8 cellular contexts compared by ENCODE assay signal in genomic region chr17:44948315-44948795, GRCh38. TPM values are rescaled to one million over a fixed set of nuclear protein-coding genes. Genes with fewer than 3 reads are reported as not detected.
DNase-seq lines count a peak whose midpoint lies in the region; ATAC-seq and TF ChIP-seq lines count a peak whose summit lies in the region.

No MANE protein-coding gene starts in this region.

- peak overlapping the region; percentile 84 to 99 (median 96) for H3K4me3 Mint-ChIP-seq in naive thymus-derived CD8-positive, alpha-beta T cell

- peaks cover 0 to 7% (median 0%) of the 10 kb centered on the region in 5 donors for H3K27me3 Mint-ChIP-seq in naive thymus-derived CD8-positive, alpha-beta T cell

- no peaks in the 10 kb centered on the region for H3K36me3 Mint-ChIP-seq in naive thymus-derived CD8-positive, alpha-beta T cell

- DNase-seq in AG09309 (ENCODE audit: low read depth) (no peak), choroid plexus epithelial cell (ENCODE audit: low read depth) (no peak), CD1c-positive myeloid dendritic cell (ENCODE audit: extremely low spot score) (no peak), NCI-H1694 treated with DMSO at 0.1 percent for 48 hours (lab: John Stamatoyannopoulos, UW) (no peak)
- no peak for DNase-seq in Jurkat, Clone E6-1 (ENCODE audit: low read depth, low spot score)
- no peak for DNase-seq in naive thymus-derived CD8-positive, alpha-beta T cell

- H3K27ac Mint-ChIP-seq in naive thymus-derived CD8-positive, alpha-beta T cell, result peak overlapping the region; percentile 82 to 99 (median 96)

- ATAC-seq in naive thymus-derived CD8-positive, alpha-beta T cell, result no peak
- ATAC-seq in HG03565 (IDR thresholded peaks at IDR 0.05; ENCODE audit: unreplicated experiment) (no peak), HG02973 (IDR thresholded peaks at IDR 0.05; ENCODE audit: unreplicated experiment) (no peak)

- H3K4me1 Mint-ChIP-seq in naive thymus-derived CD8-positive, alpha-beta T cell, result peaks cover 0 to 14% (median 7%) of the 10 kb centered on the region in 4 donors

- POLR2A ChIA-PET in naive thymus-derived CD8-positive, alpha-beta T cell (lab: Charles Lee), result no interaction called here

- TF ChIP-seq CTCF in AG09309 (IDR thresholded peaks at IDR 0.05; ENCODE audit: control insufficient read depth, insufficient read depth, low read depth, low read length, missing control alignments), result no peak
- TF ChIP-seq CTCF in choroid plexus epithelial cell (conservative IDR thresholded peaks at IDR 0.05; ENCODE audit: low read depth, low read length), result no peak

- H3K9me3 Mint-ChIP-seq in naive thymus-derived CD8-positive, alpha-beta T cell, result no peaks in the 10 kb centered on the region

- H3K4me3 ChIP-seq in AG09309 (ENCODE audit: control insufficient read depth, low read depth, low read length), result peak overlapping the region; percentile 89
- H3K4me3 ChIP-seq in Jurkat, Clone E6-1 (ENCODE audit: low read length), result peak overlapping the region; percentile 78
- H3K4me3 ChIP-seq in choroid plexus epithelial cell (ENCODE audit: low read depth, low read length), result peak overlapping the region; percentile 90

RNA-seq across cellular contexts. Expression of gene KIF18B, which starts 0.8 kb away (rescaled TPM):
- polyA plus RNA-seq in Jurkat, Clone E6-1 (2012; ENCODE audit: insufficient read depth, insufficient read length), result 41.5 TPM
- not detected for total RNA-seq in naive thymus-derived CD8-positive, alpha-beta T cell
- not detected for polyA plus RNA-seq in naive thymus-derived CD8-positive, alpha-beta T cell

RNA-seq across cellular contexts. Expression of gene C1QL1, which starts 19.7 kb away (rescaled TPM):
- polyA plus RNA-seq in Jurkat, Clone E6-1 (2012; ENCODE audit: insufficient read depth, insufficient read length), result 11.5 TPM
- not detected for total RNA-seq in naive thymus-derived CD8-positive, alpha-beta T cell
- not detected for polyA plus RNA-seq in naive thymus-derived CD8-positive, alpha-beta T cell

RNA-seq across cellular contexts. Expression of gene GFAP, which starts 33.1 kb away (rescaled TPM):
- polyA plus RNA-seq in Jurkat, Clone E6-1 (2012; ENCODE audit: insufficient read depth, insufficient read length), result not detected
- not detected for total RNA-seq in naive thymus-derived CD8-positive, alpha-beta T cell
- under 1 TPM in 2 of 3 donors, not detected in 1; 0.06 to 0.24 TPM for polyA plus RNA-seq in naive thymus-derived CD8-positive, alpha-beta T cell

RNA-seq across cellular contexts. Expression of gene EFTUD2, which starts 49.1 kb away (rescaled TPM):
- polyA plus RNA-seq in Jurkat, Clone E6-1 (2012; ENCODE audit: insufficient read depth, insufficient read length), result 155 TPM
- total RNA-seq in naive thymus-derived CD8-positive, alpha-beta T cell, result 100 to 1,000 TPM; 101 to 113 TPM
- polyA plus RNA-seq in naive thymus-derived CD8-positive, alpha-beta T cell, result 10 to 100 TPM; 57.0 to 79.0 (median 68.3) TPM
